8 cellular contexts compared by ENCODE assay signal in the genomic region with DNA sequence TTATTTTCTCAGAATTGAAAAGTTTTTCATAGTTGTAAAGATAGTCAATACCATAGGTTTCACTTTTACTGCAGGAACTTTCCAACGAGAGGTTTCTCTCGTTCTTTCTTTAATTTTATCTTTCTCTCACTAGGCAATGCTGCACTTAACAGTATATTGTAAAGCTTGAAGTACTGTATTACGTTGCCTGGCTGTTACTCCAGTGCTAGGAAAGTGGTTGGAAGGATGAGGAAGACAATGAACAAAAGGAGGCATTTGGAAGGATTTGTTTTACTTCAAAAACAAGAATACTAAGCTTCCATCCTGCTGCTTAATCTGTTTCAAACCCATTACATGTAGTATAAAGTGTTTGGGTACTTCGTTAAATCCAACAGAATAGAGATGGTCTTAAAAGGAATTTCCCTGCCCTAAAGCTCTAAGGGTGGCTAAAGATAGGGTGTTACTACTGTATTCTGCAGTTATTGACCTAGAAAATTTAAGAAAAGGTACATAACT. TPM values are rescaled to one million over a fixed set of nuclear protein-coding genes. Genes with fewer than 3 reads are reported as not detected.
DNase-seq lines count a peak whose midpoint lies in the region; ATAC-seq, FAIRE-seq and TF ChIP-seq lines count a peak whose summit lies in the region.

No MANE protein-coding gene starts in this region.

- peak overlapping the region; percentile 78 for H2AFZ ChIP-seq in H1 (ENCODE audit: low read length)

- ATAC-seq in natural killer cell treated with Interleukin-12 subunit alpha and Interleukin-12 subunit beta and Interleukin-15 and Interleukin-18, amount 100 ng/mL, for 72 hours, result no peak

- H2BK15ac ChIP-seq in H1 (ENCODE audit: low read length), result no peak overlapping the region

- H2BK120ac ChIP-seq in H1 (replicated peaks; ENCODE audit: low read depth, low read length), result no peak overlapping the region

- no peaks in the 10 kb centered on the region for H3K36me3 Mint-ChIP-seq in natural killer cell treated with Interleukin-12 subunit alpha and Interleukin-12 subunit beta and Interleukin-15 and Interleukin-18, amount 100 ng/mL, for 72 hours

- H3K27me3 Mint-ChIP-seq in natural killer cell treated with Interleukin-12 subunit alpha and Interleukin-12 subunit beta and Interleukin-15 and Interleukin-18, amount 100 ng/mL, for 72 hours, result no peaks in the 10 kb centered on the region

- peaks cover 3% of the 10 kb centered on the region for H3K36me3 ChIP-seq in NT2/D1 (ENCODE audit: insufficient read depth, insufficient read length, low read length)
- H3K36me3 ChIP-seq in H1 (ENCODE audit: control insufficient read depth in 2 of 4, insufficient read depth in 4 of 4, low read length in 3 of 4), result no peaks in the 10 kb centered on the region; a peak in 1 of 8 replicates

- H3K9me3 ChIP-seq in NT2/D1 (ENCODE audit: insufficient read depth, low read length) (no peaks in the 10 kb centered on the region), H1 (ENCODE audit: insufficient read depth in 2 of 2, low read depth in 1 of 2, low read length in 1 of 2) (no peaks in the 10 kb centered on the region)

- H4K20me1 ChIP-seq in H1 (replicated peaks in 1 of 2; ENCODE audit: control insufficient read depth in 1 of 2, insufficient read depth in 2 of 2, low read length in 2 of 2), result no peaks in the 10 kb centered on the region

- CTCF ChIA-PET in H1 (lab: Charles Lee; ENCODE audit: partially characterized antibody), result interaction anchor here (0.8 to 1.4 kb wide), 2 partner anchors 10 to 71 kb away, joined by 3 read pairs; no protein-coding TSS in a partner anchor

- FAIRE-seq in H1 (lab: Jason Lieb, UNC), result no peak
- no peak for FAIRE-seq in RCC 7860 (lab: Jason Lieb, UNC)

- H3K9ac ChIP-seq in NT2/D1 (ENCODE audit: insufficient read length, low read depth) (peak overlapping the region; percentile 34), H1 (replicated peaks in 1 of 4; ENCODE audit: extremely low read depth in 1 of 4, low read depth in 3 of 4, low read length in 3 of 4) (no peak overlapping the region)

- no peak overlapping the region for H3K27ac ChIP-seq in H1 (ENCODE audit: low read depth, low read length)

- H4K8ac ChIP-seq in H1 (ENCODE audit: extremely low read depth, insufficient read depth, low read length), result no peak overlapping the region

- peaks cover 34 to 47% of the 10 kb centered on the region in 2 donors for H3K4me1 Mint-ChIP-seq in natural killer cell treated with Interleukin-12 subunit alpha and Interleukin-12 subunit beta and Interleukin-15 and Interleukin-18, amount 100 ng/mL, for 72 hours (ENCODE audit: low read depth in 2 of 2)

- no peak for TF ChIP-seq RAD21 in H1 (IDR thresholded peaks at IDR 0.05 in 1 of 2, conservative IDR thresholded peaks at IDR 0.05 in 1 of 2; ENCODE audit: low read depth in 2 of 2, low read length in 2 of 2)

- H3K56ac ChIP-seq in H1 (replicated peaks; ENCODE audit: insufficient read length, low read depth, low read length), result no peak overlapping the region

- peak overlapping the region; percentile 85; the same call in 1 of the 2 replicates for H3K18ac ChIP-seq in H1 (ENCODE audit: extremely low read depth, low read length)

- H3K27ac Mint-ChIP-seq in natural killer cell treated with Interleukin-12 subunit alpha and Interleukin-12 subunit beta and Interleukin-15 and Interleukin-18, amount 100 ng/mL, for 72 hours, result peak overlapping the region; percentile 98 to 99

- no peak for TF ChIP-seq CTCF in H1 (IDR thresholded peaks at IDR 0.05; ENCODE audit: control extremely low read depth in 1 of 3, insufficient read depth in 1 of 3, low read depth in 1 of 3, low read length in 3 of 3)
- TF ChIP-seq CTCF in GM20000 (IDR thresholded peaks at IDR 0.05; ENCODE audit: extremely low read depth, missing control alignments), result no peak

- H3K27me3 ChIP-seq in NT2/D1 (ENCODE audit: insufficient read depth, insufficient read length) (peaks cover 12% of the 10 kb centered on the region), H1 (replicated peaks in 1 of 4; ENCODE audit: control insufficient read depth in 3 of 4, extremely low read depth in 1 of 4, insufficient read depth in 3 of 4, low read length in 3 of 4) (no peaks in the 10 kb centered on the region)

- no peak overlapping the region for H4K5ac ChIP-seq in H1 (ENCODE audit: insufficient read length, low read depth, low read length)

- TF ChIP-seq POLR2A in H1 (IDR thresholded peaks at IDR 0.05; ENCODE audit: control extremely low read depth in 1 of 2, low read depth in 2 of 2, low read length in 2 of 2), result no peak

- no peak overlapping the region for H2BK5ac ChIP-seq in H1 (ENCODE audit: low read depth, low read length)

- no peak overlapping the region for H3K14ac ChIP-seq in H1 (ENCODE audit: insufficient read length)

- H3K9me3 Mint-ChIP-seq in natural killer cell treated with Interleukin-12 subunit alpha and Interleukin-12 subunit beta and Interleukin-15 and Interleukin-18, amount 100 ng/mL, for 72 hours, result no peaks in the 10 kb centered on the region

- POLR2A ChIA-PET in H1 (lab: Charles Lee; ENCODE audit: partially characterized antibody), result interaction anchor here (1.9 kb wide), 1 partner anchor 9 kb away, joined by 4 read pairs; no protein-coding TSS in a partner anchor

- H3K4me1 ChIP-seq in NT2/D1 (ENCODE audit: insufficient read depth, insufficient read length), result no peaks in the 10 kb centered on the region
- H3K4me1 ChIP-seq in H1 (replicated peaks in 1 of 4; ENCODE audit: control insufficient read depth in 3 of 4, insufficient read depth in 4 of 4, low read length in 3 of 4), result peaks cover 0 to 5% (median 1%) of the 10 kb centered on the region in 4 experiments; a peak in 3 of 7 replicates

- no peak overlapping the region for H3K4ac ChIP-seq in H1 (replicated peaks; ENCODE audit: insufficient read length, low read depth, low read length)

- H3K23me2 ChIP-seq in H1 (ENCODE audit: low read depth, low read length), result peaks cover 1% of the 10 kb centered on the region

- H3K4me3 ChIP-seq in NT2/D1 (ENCODE audit: insufficient read length, low read depth), result peak overlapping the region; percentile 21
- H3K4me3 ChIP-seq in H1 (ENCODE audit: extremely low read depth in 1 of 4, insufficient read depth in 2 of 4, low read depth in 3 of 4, low read length in 4 of 4), result peak overlapping the region; percentile 33 to 82 (median 77); a peak in 6 of 8 replicates

- peak overlapping the region; percentile 86 for H3K4me3 Mint-ChIP-seq in natural killer cell treated with Interleukin-12 subunit alpha and Interleukin-12 subunit beta and Interleukin-15 and Interleukin-18, amount 100 ng/mL, for 72 hours

- no peak overlapping the region for H3K23ac ChIP-seq in H1 (ENCODE audit: insufficient read length)

- no peak for TF ChIP-seq EP300 in H1 (IDR thresholded peaks at IDR 0.05; ENCODE audit: borderline replicate concordance in 1 of 2, low read depth in 2 of 2, low read length in 2 of 2)

- peak overlapping the region; percentile 71 to 90 for H3K4me2 ChIP-seq in H1 (ENCODE audit: insufficient read depth in 1 of 2, low read depth in 2 of 2, low read length in 2 of 2)

- no peak overlapping the region for H2AK5ac ChIP-seq in H1 (ENCODE audit: low read depth, low read length)

- H2BK12ac ChIP-seq in H1 (ENCODE audit: low read depth, low read length), result no peak overlapping the region

- WGBS in H1 (ENCODE audit: extremely low coverage in 1 of 2, insufficient coverage in 1 of 2, insufficient read length in 1 of 2, insufficient replicate concordance in 2 of 2, low coverage in 1 of 2, low lambda C conversion rate in 2 of 2, missing lambda C conversion rate in 1 of 2), 2 experiments, result 49% methylated on average over 4 of the region's 4 CpGs; no CpG with 5 or more reads in 1 of the 2 experiments

- H3K79me1 ChIP-seq in H1 (ENCODE audit: low read depth, low read length), result no peaks in the 10 kb centered on the region

- H2BK20ac ChIP-seq in H1 (ENCODE audit: low read length), result no peak overlapping the region

- DNase-seq in DMS153 treated with DMSO at 0.1 percent for 48 hours (lab: John Stamatoyannopoulos, UW; ENCODE audit: unreplicated experiment) (peak; percentile 52), DMS153 (lab: John Stamatoyannopoulos, UW) (no peak), NT2/D1 (ENCODE audit: low read depth, low spot score) (no peak), H1 (ENCODE audit: low read depth in 1 of 2, low spot score in 2 of 2) (no peak), RCC 7860 (ENCODE audit: low spot score) (no peak), germinal center (ENCODE audit: low spot score) (no peak), GM20000 (ENCODE audit: low spot score) (no peak)
- no peak for DNase-seq in natural killer cell treated with Interleukin-12 subunit alpha and Interleukin-12 subunit beta and Interleukin-15 and Interleukin-18, amount 100 ng/mL, for 72 hours (ENCODE audit: low spot score)

- H4K91ac ChIP-seq in H1 (replicated peaks; ENCODE audit: insufficient read length, low read length), result no peak overlapping the region

- H3K79me2 ChIP-seq in H1 (ENCODE audit: control insufficient read depth in 1 of 2, insufficient read depth in 2 of 2, low read length in 2 of 2), result no peaks in the 10 kb centered on the region

TF ChIP-seq in H1, 55 proteins besides CTCF, POLR2A, EP300 and RAD21 (continues in another document):
- TF ChIP-seq TAF7 (optimal IDR thresholded peaks at IDR 0.05; ENCODE audit: borderline replicate concordance, low read depth, low read length) (no peak), NRF1 (IDR thresholded peaks at IDR 0.05; ENCODE audit: low read depth, low read length) (no peak), TEAD4 (IDR thresholded peaks at IDR 0.05; ENCODE audit: low read depth, low read length) (no peak), HDAC2 (IDR thresholded peaks at IDR 0.05; ENCODE audit: borderline replicate concordance in 1 of 2, low read depth in 2 of 2, low read length in 2 of 2) (no peak), KDM4A (IDR thresholded peaks at IDR 0.05; ENCODE audit: low read depth, low read length, severe bottlenecking) (no peak), CTBP2 (IDR thresholded peaks at IDR 0.05; ENCODE audit: borderline replicate concordance, insufficient read depth, insufficient read length, low read length) (no peak)
- TF ChIP-seq, protein P1, sequence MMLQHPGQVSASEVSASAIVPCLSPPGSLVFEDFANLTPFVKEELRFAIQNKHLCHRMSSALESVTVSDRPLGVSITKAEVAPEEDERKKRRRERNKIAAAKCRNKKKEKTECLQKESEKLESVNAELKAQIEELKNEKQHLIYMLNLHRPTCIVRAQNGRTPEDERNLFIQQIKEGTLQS (IDR thresholded peaks at IDR 0.05; ENCODE audit: insufficient read depth, low read depth, low read length), result no peak

RNA-seq across cellular contexts. Expression of gene IFT57, which starts 0.6 kb away (rescaled TPM):
- total RNA-seq in H1 (2021; fragmentation: NEBNext Ultra II Directional; extraction: Animal tissue kit (Norgen Biotek cat#: 25700)), result 27.8 and 28.1 TPM in 2 replicates
- polyA plus RNA-seq in H1 (2011; rRNA removed), result 14.1 and 15.1 TPM in 2 replicates
- 21.9 TPM for polyA plus RNA-seq in H1 (2011; cell fraction: cytosol; rRNA removed)
- polyA plus RNA-seq in H1 (2011; cell fraction: nucleus; rRNA removed), result 21.6 TPM
- polyA plus RNA-seq in H1 (2012, experiment 1 of 2), result 19.0 to 26.6 TPM (median 20.1 TPM) in 4 replicates
- polyA plus RNA-seq in H1 (2012, experiment 2 of 2), result 1.2 TPM
- polyA plus RNA-seq in H1 (2013, experiment 1 of 2), result 14.2 TPM
- polyA plus RNA-seq in H1 (2013, experiment 2 of 2), result 14.0 TPM
- 11.3 and 13.5 TPM in 2 replicates for polyA minus RNA-seq in H1 (2011; rRNA and poly(A)+ RNA removed)
- 16.7 TPM for polyA minus RNA-seq in H1 (2011; cell fraction: cytosol; rRNA and poly(A)+ RNA removed)
- polyA minus RNA-seq in H1 (2011; cell fraction: nucleus; rRNA and poly(A)+ RNA removed), result 22.7 TPM
- total RNA-seq in natural killer cell treated with Interleukin-12 subunit alpha and Interleukin-12 subunit beta and Interleukin-15 and Interleukin-18, amount 100 ng/mL, for 72 hours, result 10 to 100 TPM; 16.4 to 32.1 TPM
